ENCODE assay signal across 1 cellular context in the genomic region with DNA sequence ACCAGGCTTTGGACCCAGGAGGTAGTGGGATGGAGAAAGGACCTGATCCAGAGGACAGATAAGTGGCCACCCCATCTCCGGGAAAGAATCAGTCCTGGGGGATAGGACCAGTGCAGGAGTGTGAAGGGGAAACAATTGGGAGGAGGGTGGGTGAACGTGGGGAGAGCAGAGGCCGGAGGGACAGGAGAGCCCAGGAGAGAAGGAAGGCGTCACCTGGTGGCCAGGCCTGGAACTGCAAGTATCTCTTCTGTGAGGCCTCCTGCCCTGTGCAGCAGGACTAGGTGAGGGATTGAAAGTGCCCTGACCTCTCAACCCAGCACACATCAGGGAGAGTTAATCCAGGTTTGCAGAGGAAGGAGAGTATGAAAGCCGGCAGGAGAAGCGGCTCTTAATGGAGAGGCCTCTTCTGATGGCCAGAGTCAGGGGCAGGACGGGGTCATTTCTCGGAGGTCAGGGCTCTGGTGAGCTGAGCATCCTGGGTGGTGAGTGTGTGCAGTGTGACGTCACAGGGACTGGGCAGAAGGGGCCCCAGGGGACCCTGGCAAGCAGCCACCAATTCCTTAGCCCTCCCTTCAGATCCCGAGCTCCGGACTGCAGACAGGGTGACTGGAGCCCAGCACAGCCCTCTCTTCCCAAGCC.
TF ChIP-seq lines count a peak whose summit lies in the region.

No MANE protein-coding gene starts in this region.

TF ChIP-seq in HEK293, 187 proteins besides CTCF, POLR2A, EP300 and RAD21 (continued from another document):
- TF ChIP-seq, protein P1, sequence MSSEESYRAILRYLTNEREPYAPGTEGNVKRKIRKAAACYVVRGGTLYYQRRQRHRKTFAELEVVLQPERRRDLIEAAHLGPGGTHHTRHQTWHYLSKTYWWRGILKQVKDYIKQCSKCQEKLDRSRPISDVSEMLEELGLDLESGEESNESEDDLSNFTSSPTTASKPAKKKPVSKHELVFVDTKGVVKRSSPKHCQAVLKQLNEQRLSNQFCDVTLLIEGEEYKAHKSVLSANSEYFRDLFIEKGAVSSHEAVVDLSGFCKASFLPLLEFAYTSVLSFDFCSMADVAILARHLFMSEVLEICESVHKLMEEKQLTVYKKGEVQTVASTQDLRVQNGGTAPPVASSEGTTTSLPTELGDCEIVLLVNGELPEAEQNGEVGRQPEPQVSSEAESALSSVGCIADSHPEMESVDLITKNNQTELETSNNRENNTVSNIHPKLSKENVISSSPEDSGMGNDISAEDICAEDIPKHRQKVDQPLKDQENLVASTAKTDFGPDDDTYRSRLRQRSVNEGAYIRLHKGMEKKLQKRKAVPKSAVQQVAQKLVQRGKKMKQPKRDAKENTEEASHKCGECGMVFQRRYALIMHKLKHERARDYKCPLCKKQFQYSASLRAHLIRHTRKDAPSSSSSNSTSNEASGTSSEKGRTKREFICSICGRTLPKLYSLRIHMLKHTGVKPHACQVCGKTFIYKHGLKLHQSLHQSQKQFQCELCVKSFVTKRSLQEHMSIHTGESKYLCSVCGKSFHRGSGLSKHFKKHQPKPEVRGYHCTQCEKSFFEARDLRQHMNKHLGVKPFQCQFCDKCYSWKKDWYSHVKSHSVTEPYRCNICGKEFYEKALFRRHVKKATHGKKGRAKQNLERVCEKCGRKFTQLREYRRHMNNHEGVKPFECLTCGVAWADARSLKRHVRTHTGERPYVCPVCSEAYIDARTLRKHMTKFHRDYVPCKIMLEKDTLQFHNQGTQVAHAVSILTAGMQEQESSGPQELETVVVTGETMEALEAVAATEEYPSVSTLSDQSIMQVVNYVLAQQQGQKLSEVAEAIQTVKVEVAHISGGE (tag by site-specific recombination; conservative IDR thresholded peaks at IDR 0.05; ENCODE audit: low read depth), result no peak
- TF ChIP-seq ZBTB17 (tag by site-specific recombination; IDR thresholded peaks at IDR 0.05) (peak; percentile 58; the same call in 1 of the 2 replicates), ZBTB21 (tag by site-specific recombination; IDR thresholded peaks at IDR 0.05) (peak; percentile 53; the same call in 1 of the 2 replicates), ZNF830 (tag by site-specific recombination; IDR thresholded peaks at IDR 0.05; ENCODE audit: low read depth) (no peak), ZBTB48 (tag by site-specific recombination; IDR thresholded peaks at IDR 0.05) (peak; percentile 39; the same call in 1 of the 2 replicates), ZNF843 (tag by site-specific recombination; IDR thresholded peaks at IDR 0.05) (no peak), ZXDB (tag by site-specific recombination; IDR thresholded peaks at IDR 0.05) (no peak), KLF1 (tag by site-specific recombination; IDR thresholded peaks at IDR 0.05) (0 out of 2 replicates have a peak, but pooled peaks have one; percentile 18), ZNF391 (tag by site-specific recombination; IDR thresholded peaks at IDR 0.05; ENCODE audit: borderline replicate concordance, low read depth) (no peak), ZNF302 (tag by site-specific recombination; IDR thresholded peaks at IDR 0.05; ENCODE audit: low read depth) (no peak), YY2 (tag by site-specific recombination; IDR thresholded peaks at IDR 0.05) (no peak), PBX3 (CRISPR knock-in tag; IDR thresholded peaks at IDR 0.05) (no peak), ZNF530 (tag by site-specific recombination; IDR thresholded peaks at IDR 0.05; ENCODE audit: low read depth) (no peak), ZNF600 (tag by site-specific recombination; IDR thresholded peaks at IDR 0.05) (0 out of 2 replicates have a peak, but pooled peaks have one; percentile 14), ZNF404 (tag by site-specific recombination; IDR thresholded peaks at IDR 0.05) (no peak), ZNF629 (tag by site-specific recombination; IDR thresholded peaks at IDR 0.05) (0 out of 2 replicates have a peak, but pooled peaks have one; percentile 39), ZNF221 (tag by site-specific recombination; IDR thresholded peaks at IDR 0.05; ENCODE audit: borderline replicate concordance) (no peak), EGR2 (tag by site-specific recombination; IDR thresholded peaks at IDR 0.05; ENCODE audit: low read depth) (peak; percentile 45; the same call in 1 of the 2 replicates), ZNF654 (tag by site-specific recombination; IDR thresholded peaks at IDR 0.05; ENCODE audit: low read depth) (peak; percentile 57)
- TF ChIP-seq, protein P2, sequence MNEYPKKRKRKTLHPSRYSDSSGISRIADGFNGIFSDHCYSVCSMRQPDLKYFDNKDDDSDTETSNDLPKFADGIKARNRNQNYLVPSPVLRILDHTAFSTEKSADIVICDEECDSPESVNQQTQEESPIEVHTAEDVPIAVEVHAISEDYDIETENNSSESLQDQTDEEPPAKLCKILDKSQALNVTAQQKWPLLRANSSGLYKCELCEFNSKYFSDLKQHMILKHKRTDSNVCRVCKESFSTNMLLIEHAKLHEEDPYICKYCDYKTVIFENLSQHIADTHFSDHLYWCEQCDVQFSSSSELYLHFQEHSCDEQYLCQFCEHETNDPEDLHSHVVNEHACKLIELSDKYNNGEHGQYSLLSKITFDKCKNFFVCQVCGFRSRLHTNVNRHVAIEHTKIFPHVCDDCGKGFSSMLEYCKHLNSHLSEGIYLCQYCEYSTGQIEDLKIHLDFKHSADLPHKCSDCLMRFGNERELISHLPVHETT (tag by site-specific recombination; IDR thresholded peaks at IDR 0.05), result no peak
- TF ChIP-seq, protein P3, sequence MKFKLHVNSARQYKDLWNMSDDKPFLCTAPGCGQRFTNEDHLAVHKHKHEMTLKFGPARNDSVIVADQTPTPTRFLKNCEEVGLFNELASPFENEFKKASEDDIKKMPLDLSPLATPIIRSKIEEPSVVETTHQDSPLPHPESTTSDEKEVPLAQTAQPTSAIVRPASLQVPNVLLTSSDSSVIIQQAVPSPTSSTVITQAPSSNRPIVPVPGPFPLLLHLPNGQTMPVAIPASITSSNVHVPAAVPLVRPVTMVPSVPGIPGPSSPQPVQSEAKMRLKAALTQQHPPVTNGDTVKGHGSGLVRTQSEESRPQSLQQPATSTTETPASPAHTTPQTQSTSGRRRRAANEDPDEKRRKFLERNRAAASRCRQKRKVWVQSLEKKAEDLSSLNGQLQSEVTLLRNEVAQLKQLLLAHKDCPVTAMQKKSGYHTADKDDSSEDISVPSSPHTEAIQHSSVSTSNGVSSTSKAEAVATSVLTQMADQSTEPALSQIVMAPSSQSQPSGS (tag by site-specific recombination; IDR thresholded peaks at IDR 0.05; ENCODE audit: low read depth), result peak; percentile 45; the same call in 1 of the 2 replicates
